22 cellular contexts compared by ENCODE assay signal in the genomic region with DNA sequence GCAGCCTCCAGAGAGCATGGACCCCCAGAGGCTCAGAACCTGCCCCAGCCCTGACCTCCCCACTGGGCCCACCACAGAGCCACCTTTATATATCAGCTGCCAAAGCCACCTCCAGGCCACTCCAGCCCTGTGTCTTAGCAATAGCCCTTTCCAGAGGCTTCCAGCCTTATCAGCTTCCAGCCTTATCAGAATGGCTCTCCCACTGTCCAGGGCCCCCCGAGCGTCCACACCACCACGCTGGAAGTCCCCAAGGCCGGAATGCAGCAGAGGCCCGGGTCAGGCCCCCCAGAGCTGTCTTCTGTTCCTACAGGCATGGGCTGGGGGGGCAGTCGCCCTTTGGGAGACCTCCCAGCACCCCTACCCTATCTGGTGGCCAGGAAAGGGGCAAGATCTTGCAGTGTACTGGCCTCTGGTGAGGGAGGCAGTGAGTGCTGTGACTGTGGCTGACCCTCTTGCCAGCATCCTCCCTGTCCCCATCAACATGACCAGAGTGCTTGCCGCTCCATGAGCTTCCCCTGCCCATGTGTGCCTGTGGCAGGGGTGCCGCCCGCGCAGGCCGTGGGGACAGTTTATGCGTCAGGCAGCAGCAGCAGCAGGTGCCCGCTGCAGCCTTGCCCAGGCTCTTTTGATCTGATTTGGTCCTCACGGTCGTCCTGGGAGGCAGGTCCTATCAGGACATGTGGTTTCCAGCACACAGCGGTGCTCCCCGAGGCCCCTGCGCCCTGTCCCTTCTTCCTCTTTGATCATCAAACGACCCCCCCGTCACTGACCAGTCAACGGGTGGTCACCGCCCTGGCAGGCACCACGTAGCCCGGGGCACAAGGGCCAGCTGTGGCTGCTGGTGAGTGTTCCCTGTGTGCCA. TPM values are rescaled to one million over a fixed set of nuclear protein-coding genes. Genes with fewer than 3 reads are reported as not detected.
DNase-seq lines count a peak whose midpoint lies in the region; ATAC-seq and TF ChIP-seq lines count a peak whose summit lies in the region.
"Had no signal": no experiment of that assay in that cellular context is flagged by ENCODE, and none has a peak within 500 bp of the region (broad histone marks: within the 10 kb centered on the region; RNA-seq: fewer than 3 reads in every experiment).

No MANE protein-coding gene starts in this region.

- H3K9me3 ChIP-seq in HUES6 (ENCODE audit: control insufficient read depth, insufficient read depth, low read depth, low read length) (no peaks in the 10 kb centered on the region), tibial artery (no peaks in the 10 kb centered on the region)
- H3K9me3 ChIP-seq in naive thymus-derived CD4-positive, alpha-beta T cell (ENCODE audit: control insufficient read depth in 2 of 3, low read length in 3 of 3) = no peaks in the 10 kb centered on the region

- CTCF ChIA-PET in WTC11 (lab: Charles Lee) = interaction anchor here (0.9 to 1.6 kb wide), 3 partner anchors 11 to 39 kb away, joined by 4 to 6 read pairs (median 4); no protein-coding TSS in a partner anchor
- CTCF ChIA-PET in naive thymus-derived CD4-positive, alpha-beta T cell (lab: Charles Lee) = interaction anchor here (0.8 kb wide), 1 partner anchor 58 kb away, joined by 3 read pairs; no protein-coding TSS in a partner anchor

- no peak for ATAC-seq in WTC11
- ATAC-seq in naive thymus-derived CD4-positive, alpha-beta T cell = no peak
- ATAC-seq: activated T-cell treated with anti-CD3 and anti-CD28 coated beads, Interleukin-2, amount 50 U/mL, for 72 hours; esophagus mucosa; foreskin keratinocyte; stimulated activated naive CD8-positive, alpha-beta T cell treated with anti-CD3 and anti-CD28 coated beads, Interleukin-15, amount 100 ng/mL, for 72 hours had no signal

- no peak overlapping the region for H4K5ac ChIP-seq in mesendoderm (ENCODE audit: low read length)

- no peak overlapping the region for H2AK5ac ChIP-seq in mesendoderm (ENCODE audit: low read length)

- TF ChIP-seq CTCF in WTC11 (IDR thresholded peaks at IDR 0.05) = no peak
- no peak for TF ChIP-seq CTCF in tibial artery (IDR thresholded peaks at IDR 0.05)

- no peak overlapping the region for H2BK5ac ChIP-seq in mesendoderm (ENCODE audit: low read length)

- no peaks in the 10 kb centered on the region for H3K36me3 ChIP-seq in HUES6 (ENCODE audit: control insufficient read depth, insufficient read depth, low read length)
- H3K36me3 ChIP-seq in mesendoderm (ENCODE audit: control insufficient read depth, insufficient read depth, low read length) = no peaks in the 10 kb centered on the region
- H3K36me3 ChIP-seq in tibial artery = peaks cover 0 to 6% (median 0%) of the 10 kb centered on the region in 3 donors
- no peaks in the 10 kb centered on the region for H3K36me3 ChIP-seq in naive thymus-derived CD4-positive, alpha-beta T cell (ENCODE audit: control insufficient read depth in 2 of 3, insufficient read depth in 3 of 3, low read length in 3 of 3)
- H3K36me3 ChIP-seq: WERI-Rb-1 had no signal

- intact Hi-C loops in tibial artery (cut with DNase I; ENCODE audit: low total_unique reads) = no loop called here
- intact Hi-C loops in naive thymus-derived CD4-positive, alpha-beta T cell (cut with micrococcal nuclease) = no loop called here

- no peak overlapping the region for H2BK120ac ChIP-seq in mesendoderm (ENCODE audit: low read depth, low read length)

- H3K4me3 Mint-ChIP-seq in WTC11 = no peak overlapping the region
- no peak overlapping the region for H3K4me3 Mint-ChIP-seq in naive thymus-derived CD4-positive, alpha-beta T cell
- H3K4me3 Mint-ChIP-seq: activated T-cell treated with anti-CD3 and anti-CD28 coated beads, Interleukin-2, amount 50 U/mL, for 72 hours; stimulated activated naive CD8-positive, alpha-beta T cell treated with anti-CD3 and anti-CD28 coated beads, Interleukin-15, amount 100 ng/mL, for 72 hours; type B pancreatic cell had no signal

- H3K27ac Mint-ChIP-seq in WTC11 = peak overlapping the region; percentile 85
- no peak overlapping the region for H3K27ac Mint-ChIP-seq in naive thymus-derived CD4-positive, alpha-beta T cell
- H3K27ac Mint-ChIP-seq: activated T-cell treated with anti-CD3 and anti-CD28 coated beads, Interleukin-2, amount 50 U/mL, for 72 hours; type B pancreatic cell had no signal

- DNase-seq in WTC11 (ENCODE audit: low spot score) (no peak), mesendoderm (peak; percentile 71), tibial artery (no peak), LoVo (ENCODE audit: low spot score) (no peak), erythroblast (lab: John Stamatoyannopoulos, UW) (no peak)
- no peak for DNase-seq in naive thymus-derived CD4-positive, alpha-beta T cell
- DNase-seq: activated naive CD4-positive, alpha-beta T cell; activated T-cell treated with anti-CD3 and anti-CD28 coated beads, Interleukin-2, amount 50 U/mL, for 72 hours; effector CD8-positive, alpha-beta T cell; foreskin keratinocyte; Karpas-422; mammary epithelial cell; NCI-H446 treated with DMSO at 0.1 percent for 48 hours; NCI-H82; stimulated activated naive CD8-positive, alpha-beta T cell treated with anti-CD3 and anti-CD28 coated beads, Interleukin-15, amount 100 ng/mL, for 72 hours; T-helper 9 cell; WERI-Rb-1 had no signal

- no peak overlapping the region for H3K27ac ChIP-seq in HUES6 (ENCODE audit: low read depth, low read length)
- H3K27ac ChIP-seq in mesendoderm (ENCODE audit: low read depth, low read length) = no peak overlapping the region
- peak overlapping the region; percentile 87 to 93 for H3K27ac ChIP-seq in tibial artery
- H3K27ac ChIP-seq in naive thymus-derived CD4-positive, alpha-beta T cell (ENCODE audit: low read depth, low read length) = no peak overlapping the region
- H3K27ac ChIP-seq: C4-2B, foreskin keratinocyte, skin epidermis, WERI-Rb-1 had no signal

- no CpG with 5 or more reads among the region's 24 CpGs for WGBS in mesendoderm (ENCODE audit: extremely low coverage, insufficient coverage, low lambda C conversion rate)

- H3K4me3 ChIP-seq in HUES6 (ENCODE audit: low read depth, low read length) (no peak overlapping the region), mesendoderm (ENCODE audit: low read length) (no peak overlapping the region), tibial artery (no peak overlapping the region)
- no peak overlapping the region for H3K4me3 ChIP-seq in naive thymus-derived CD4-positive, alpha-beta T cell (ENCODE audit: low read length)
- H3K4me3 ChIP-seq: skin epidermis had no signal

- POLR2A ChIA-PET in WTC11 (lab: Charles Lee) = no interaction called here
- POLR2A ChIA-PET in naive thymus-derived CD4-positive, alpha-beta T cell (lab: Charles Lee) = interaction anchor here (0.6 kb wide), 1 partner anchor 15 kb away, joined by 3 read pairs; no protein-coding TSS in a partner anchor

- no peaks in the 10 kb centered on the region for H3K27me3 Mint-ChIP-seq in WTC11 (ENCODE audit: low read depth)
- no peaks in the 10 kb centered on the region for H3K27me3 Mint-ChIP-seq in naive thymus-derived CD4-positive, alpha-beta T cell
- H3K27me3 Mint-ChIP-seq: stimulated activated naive CD8-positive, alpha-beta T cell treated with anti-CD3 and anti-CD28 coated beads, Interleukin-15, amount 100 ng/mL, for 72 hours; type B pancreatic cell had no signal

- H3K23ac ChIP-seq in mesendoderm (ENCODE audit: low read length) = no peak overlapping the region

- no peak for TF ChIP-seq POLR2A in erythroblast (IDR thresholded peaks at IDR 0.05; ENCODE audit: low read length)

- no peak overlapping the region for H4K8ac ChIP-seq in mesendoderm (ENCODE audit: low read depth, low read length)

- H3K4me2 ChIP-seq in mesendoderm (ENCODE audit: low read length) = no peak overlapping the region

- peaks cover 9% of the 10 kb centered on the region for H3K4me1 Mint-ChIP-seq in WTC11
- peaks cover 0 to 38% (median 0%) of the 10 kb centered on the region in 7 donors for H3K4me1 Mint-ChIP-seq in naive thymus-derived CD4-positive, alpha-beta T cell

- no peak overlapping the region for H3K18ac ChIP-seq in mesendoderm (ENCODE audit: low read length)

- no peak overlapping the region for H3K56ac ChIP-seq in mesendoderm (ENCODE audit: low read length)

- H3K79me1 ChIP-seq in mesendoderm (ENCODE audit: low read length) = peaks cover 2% of the 10 kb centered on the region

- no peaks in the 10 kb centered on the region for H3K79me2 ChIP-seq in mesendoderm (ENCODE audit: control insufficient read depth, insufficient read depth, low read length)

- H3K36me3 Mint-ChIP-seq in WTC11 = no peaks in the 10 kb centered on the region
- no peaks in the 10 kb centered on the region for H3K36me3 Mint-ChIP-seq in naive thymus-derived CD4-positive, alpha-beta T cell
- H3K36me3 Mint-ChIP-seq: type B pancreatic cell had no signal

- peak overlapping the region; percentile 19 for H3K9ac ChIP-seq in HUES6 (ENCODE audit: low read length)
- H3K9ac ChIP-seq in mesendoderm (ENCODE audit: low read length) = no peak overlapping the region

- H3K9me3 Mint-ChIP-seq in WTC11 = no peaks in the 10 kb centered on the region
- no peaks in the 10 kb centered on the region for H3K9me3 Mint-ChIP-seq in naive thymus-derived CD4-positive, alpha-beta T cell
- H3K9me3 Mint-ChIP-seq: activated T-cell treated with anti-CD3 and anti-CD28 coated beads, Interleukin-2, amount 50 U/mL, for 72 hours; stimulated activated naive CD8-positive, alpha-beta T cell treated with anti-CD3 and anti-CD28 coated beads, Interleukin-15, amount 100 ng/mL, for 72 hours; type B pancreatic cell had no signal

- H3K4me1 ChIP-seq in HUES6 (ENCODE audit: control insufficient read depth, insufficient read depth, low read length) = peaks cover 30% of the 10 kb centered on the region
- H3K4me1 ChIP-seq in mesendoderm (ENCODE audit: control insufficient read depth, low read depth, low read length) = peaks cover 4% of the 10 kb centered on the region
- peaks cover 28 to 95% (median 86%) of the 10 kb centered on the region in 4 donors for H3K4me1 ChIP-seq in tibial artery
- no peaks in the 10 kb centered on the region for H3K4me1 ChIP-seq in naive thymus-derived CD4-positive, alpha-beta T cell (ENCODE audit: control insufficient read depth in 2 of 2, insufficient read depth in 2 of 2, low read length in 2 of 2)
- H3K4me1 ChIP-seq: foreskin keratinocyte had no signal

- H2BK15ac ChIP-seq in mesendoderm (replicated peaks; ENCODE audit: low read depth) = no peak overlapping the region

- H3K4ac ChIP-seq in mesendoderm (ENCODE audit: low read depth, low read length) = no peak overlapping the region

- H3K27me3 ChIP-seq in HUES6 (ENCODE audit: control insufficient read depth, insufficient read depth, low read length) (no peaks in the 10 kb centered on the region; the same call in 1 of the 2 replicates), mesendoderm (ENCODE audit: insufficient read depth, low read length, poor library complexity) (no peaks in the 10 kb centered on the region), tibial artery (no peaks in the 10 kb centered on the region)
- H3K27me3 ChIP-seq in naive thymus-derived CD4-positive, alpha-beta T cell (ENCODE audit: control insufficient read depth in 2 of 2, insufficient read depth in 2 of 2, low read length in 2 of 2) = no peaks in the 10 kb centered on the region
- H3K27me3 ChIP-seq: foreskin keratinocyte had no signal

RNA-seq across cellular contexts. Expression of gene OSBPL5, which starts 15.9 kb away (rescaled TPM):
- 13.1 to 17.7 TPM (median 14.8 TPM) in 3 replicates for total RNA-seq in WTC11 (2021)
- 1.7 TPM for polyA plus RNA-seq in mesendoderm (2013, experiment 1 of 2)
- 1.4 TPM for polyA plus RNA-seq in mesendoderm (2013, experiment 2 of 2)
- 10 to 100 TPM in 2 of 5 experiments, 1 to 10 TPM in 3; 3.7 to 76.7 (median 6.5) TPM for total RNA-seq in naive thymus-derived CD4-positive, alpha-beta T cell
- polyA plus RNA-seq in naive thymus-derived CD4-positive, alpha-beta T cell = 1 to 10 TPM in 1 of 2 donors, under 1 TPM in 1; 0.51 to 2.7 TPM

Comparison
In these comparisons a context has a peak if more than half of its experiments do, and no peak if none do; other contexts are left out.
1. H3K27ac ChIP-seq: peak in tibial artery (2 of 2); none in HUES6 (single experiment), mesendoderm (single experiment) and naive thymus-derived CD4-positive, alpha-beta T cell (single experiment).